In the genomic region with DNA sequence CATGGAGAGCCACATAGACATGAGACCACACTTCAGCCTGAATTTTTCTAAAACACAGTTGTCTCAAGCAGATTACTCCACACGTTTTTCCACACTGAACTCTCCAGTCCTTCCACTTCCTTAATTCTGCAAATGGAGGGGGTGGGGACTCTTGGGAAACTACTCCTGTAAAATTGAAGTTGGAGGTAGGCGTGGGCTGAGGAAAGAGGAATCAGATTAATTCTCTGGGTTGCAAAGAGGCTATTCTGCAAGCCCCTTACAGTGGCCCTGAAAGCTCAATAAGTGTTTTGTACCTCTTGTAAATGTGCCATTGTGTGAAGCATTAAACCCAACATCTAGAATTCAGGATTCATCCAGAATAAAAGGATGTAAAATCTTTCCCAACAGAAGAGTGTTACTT, we compare ENCODE assay signal across 28 cellular contexts. TPM values are rescaled to one million over a fixed set of nuclear protein-coding genes. Genes with fewer than 3 reads are reported as not detected.
"Had no signal": no experiment of that assay in that cellular context is flagged by ENCODE, and none has a peak within 500 bp of the region (broad histone marks: within the 10 kb centered on the region; RNA-seq: fewer than 3 reads in every experiment).

No MANE protein-coding gene starts in this region.

- H3K27me3 Mint-ChIP-seq: activated naive CD4-positive, alpha-beta T cell treated with anti-CD3 and anti-CD28 coated beads, Interleukin-2, amount 50 U/mL, for 24 hours; naive B cell; stimulated activated naive B cell treated with anti-CD40 and anti-IgM and Interleukin-4, amounts not matched to agents 10 μg/mL and 1 μg/mL and 100 μg/mL, for 72 hours had no signal

- H3K9ac ChIP-seq: neural progenitor cell had no signal

- H3K4me3 Mint-ChIP-seq: activated CD8-positive, alpha-beta T cell treated with anti-CD3 and anti-CD28 coated beads, Interleukin-2, amount 10 ng/mL, durations not matched to agents 7 days and 5 days; activated naive CD4-positive, alpha-beta T cell treated with anti-CD3 and anti-CD28 coated beads, Interleukin-2, amount 50 U/mL, for 24 hours; activated T-helper 1 cell treated with anti-CD3 and anti-CD28 coated beads, Interleukin-12 subunit alpha, Interleukin-12 subunit beta, Interleukin-2, Interleukin-4 antibody, amounts not matched to agents 30 ng/mL and 10 ng/mL and 1 ng/mL, durations not matched to agents 14 hours and 24 hours and 36 hours; naive B cell; neural progenitor cell; stimulated activated naive B cell treated with anti-CD40 and anti-IgM and Interleukin-4, amounts not matched to agents 10 μg/mL and 1 μg/mL and 100 μg/mL, for 72 hours; T-helper 2 cell treated with Interferon-gamma antibody and Interleukin-4, amounts not matched to agents 5 μg/mL and 100 μg/mL, for 36 hours had no signal

- H3K4me2 ChIP-seq: neural progenitor cell had no signal

- H3K27ac ChIP-seq: body of pancreas, neural progenitor cell, transverse colon, vagina, WERI-Rb-1 had no signal

- H3K4me3 ChIP-seq: body of pancreas, neural progenitor cell, transverse colon, vagina had no signal

- H2AFZ ChIP-seq: neural progenitor cell had no signal

- H3K27me3 ChIP-seq: body of pancreas, neural progenitor cell, transverse colon, vagina had no signal

- H3K27ac Mint-ChIP-seq: activated CD8-positive, alpha-beta T cell treated with anti-CD3 and anti-CD28 coated beads, Interleukin-2, amount 10 ng/mL, durations not matched to agents 7 days and 5 days; activated naive CD4-positive, alpha-beta T cell treated with anti-CD3 and anti-CD28 coated beads, Interleukin-2, amount 50 U/mL, for 24 hours; activated T-helper 1 cell treated with anti-CD3 and anti-CD28 coated beads, Interleukin-12 subunit alpha, Interleukin-12 subunit beta, Interleukin-2, Interleukin-4 antibody, amounts not matched to agents 30 ng/mL and 10 ng/mL and 1 ng/mL, durations not matched to agents 14 hours and 24 hours and 36 hours; naive B cell; neural progenitor cell; stimulated activated naive B cell treated with anti-CD40 and anti-IgM and Interleukin-4, amounts not matched to agents 10 μg/mL and 1 μg/mL and 100 μg/mL, for 72 hours; T-helper 2 cell treated with Interferon-gamma antibody and Interleukin-4, amounts not matched to agents 5 μg/mL and 100 μg/mL, for 36 hours had no signal

- H3K36me3 ChIP-seq: neural progenitor cell had no signal

- ATAC-seq: activated CD8-positive, alpha-beta T cell treated with anti-CD3 and anti-CD28 coated beads, Interleukin-2, amount 10 ng/mL, durations not matched to agents 7 days and 5 days; body of pancreas; stimulated activated naive B cell treated with anti-CD40 and anti-IgM and Interleukin-4, amounts not matched to agents 10 μg/mL and 1 μg/mL and 100 μg/mL, for 72 hours had no signal

- H3K4me1 ChIP-seq: body of pancreas, transverse colon, vagina had no signal

- H3K4me1 Mint-ChIP-seq: activated naive CD4-positive, alpha-beta T cell treated with anti-CD3 and anti-CD28 coated beads, Interleukin-2, amount 50 U/mL, for 24 hours; naive B cell; stimulated activated naive B cell treated with anti-CD40 and anti-IgM and Interleukin-4, amounts not matched to agents 10 μg/mL and 1 μg/mL and 100 μg/mL, for 72 hours had no signal

- H3K9me3 Mint-ChIP-seq: activated naive CD4-positive, alpha-beta T cell treated with anti-CD3 and anti-CD28 coated beads, Interleukin-2, amount 50 U/mL, for 24 hours; activated T-helper 1 cell treated with anti-CD3 and anti-CD28 coated beads, Interleukin-12 subunit alpha, Interleukin-12 subunit beta, Interleukin-2, Interleukin-4 antibody, amounts not matched to agents 30 ng/mL and 10 ng/mL and 1 ng/mL, durations not matched to agents 14 hours and 24 hours and 36 hours; naive B cell; neural progenitor cell; stimulated activated naive B cell treated with anti-CD40 and anti-IgM and Interleukin-4, amounts not matched to agents 10 μg/mL and 1 μg/mL and 100 μg/mL, for 72 hours; T-helper 2 cell treated with Interferon-gamma antibody and Interleukin-4, amounts not matched to agents 5 μg/mL and 100 μg/mL, for 36 hours had no signal

- H3K9me3 ChIP-seq: body of pancreas, transverse colon, vagina had no signal

- DNase-seq: activated CD4-positive, alpha-beta T cell treated with anti-CD3 and anti-CD28 coated beads for 1 hour; activated CD4-positive, alpha-beta T cell treated with anti-CD3 and anti-CD28 coated beads, Interleukin-2, amount 50 U/mL, for 1 hour; activated CD8-positive, alpha-beta T cell treated with anti-CD3 and anti-CD28 coated beads, Interleukin-2, amount 10 ng/mL, durations not matched to agents 7 days and 5 days; activated gamma-delta T cell; anterior cingulate cortex; body of pancreas; effector memory CD4-positive, alpha-beta T cell; head of caudate nucleus; hypothalamus; naive B cell; stimulated activated CD4-positive, alpha-beta T cell treated with anti-CD3 and anti-CD28 coated beads, Interleukin-2, amount 100 ng/mL, for 48 hours; stimulated activated CD8-positive, alpha-beta memory T cell treated with anti-CD3 and anti-CD28 coated beads, Interleukin-4, amount 100 ng/mL, for 48 hours; stimulated activated naive B cell treated with anti-CD40 and anti-IgM and Interleukin-4, amounts not matched to agents 10 μg/mL and 1 μg/mL and 100 μg/mL, for 72 hours; transverse colon; WERI-Rb-1 had no signal

RNA-seq across cellular contexts. Expression of a gene that starts 9.6 kb away (rescaled TPM):
- total RNA-seq: activated CD8-positive, alpha-beta T cell treated with anti-CD3 and anti-CD28 coated beads, Interleukin-2, amount 10 ng/mL, durations not matched to agents 7 days and 5 days; activated T-helper 1 cell treated with anti-CD3 and anti-CD28 coated beads, Interleukin-12 subunit alpha, Interleukin-12 subunit beta, Interleukin-2, Interleukin-4 antibody, amounts not matched to agents 30 ng/mL and 10 ng/mL and 1 ng/mL, durations not matched to agents 14 hours and 24 hours and 36 hours; cardiac septum; frontal cortex; mesenteric fat pad; omental fat pad; posterior vena cava had no signal

RNA-seq across cellular contexts. Expression of a gene that starts 58.7 kb away (rescaled TPM):
- total RNA-seq: activated CD8-positive, alpha-beta T cell treated with anti-CD3 and anti-CD28 coated beads, Interleukin-2, amount 10 ng/mL, durations not matched to agents 7 days and 5 days; activated T-helper 1 cell treated with anti-CD3 and anti-CD28 coated beads, Interleukin-12 subunit alpha, Interleukin-12 subunit beta, Interleukin-2, Interleukin-4 antibody, amounts not matched to agents 30 ng/mL and 10 ng/mL and 1 ng/mL, durations not matched to agents 14 hours and 24 hours and 36 hours; body of pancreas; cardiac septum; dermis microvascular lymphatic vessel endothelial cell; frontal cortex; mesenteric fat pad; temporal lobe; vagina had no signal
- polyA plus RNA-seq: esophagus had no signal
